ENCODE assay signal across 12 cellular contexts in genomic region chr22:30695871-30696655, GRCh38. TPM values are rescaled to one million over a fixed set of nuclear protein-coding genes. Genes with fewer than 3 reads are reported as not detected.
DNase-seq lines count a peak whose midpoint lies in the region; ATAC-seq, FAIRE-seq and TF ChIP-seq lines count a peak whose summit lies in the region.
"Had no signal": no experiment of that assay in that cellular context is flagged by ENCODE, and none has a peak within 500 bp of the region (broad histone marks: within the 10 kb centered on the region; RNA-seq: fewer than 3 reads in every experiment).

No MANE protein-coding gene starts in this region.

- no peaks in the 10 kb centered on the region for H3K9me2 ChIP-seq in neural cell (ENCODE audit: insufficient read depth, low read length)

- FAIRE-seq in bronchial epithelial cell (lab: Jason Lieb, UNC): peak; percentile 73

- H3K27ac Mint-ChIP-seq in CD8-positive, alpha-beta T cell: no peak overlapping the region

- no peaks in the 10 kb centered on the region for H3F3A ChIP-seq in neural cell (ENCODE audit: insufficient read depth, low read length, poor library complexity, severe bottlenecking)

- H3K27ac ChIP-seq in CD8-positive, alpha-beta T cell (ENCODE audit: low read depth, low read length): no peak overlapping the region
- no peak overlapping the region for H3K27ac ChIP-seq in HUES48 (ENCODE audit: low read depth, low read length)
- H3K27ac ChIP-seq in neural cell (ENCODE audit: low read length): no peak overlapping the region
- H3K27ac ChIP-seq in WERI-Rb-1: no peak overlapping the region

- CTCF ChIA-PET in CD8-positive, alpha-beta T cell (lab: Charles Lee): no interaction called here

- no peaks in the 10 kb centered on the region for H4K20me1 ChIP-seq in neural cell (ENCODE audit: insufficient read depth)

- no peak for TF ChIP-seq CTCF in CD8-positive, alpha-beta T cell (IDR thresholded peaks at IDR 0.05)
- TF ChIP-seq CTCF in bronchial epithelial cell (IDR thresholded peaks at IDR 0.05; ENCODE audit: insufficient read depth, low read length, severe bottlenecking) (no peak), neural cell (IDR thresholded peaks at IDR 0.05; ENCODE audit: poor library complexity, severe bottlenecking) (no peak), WERI-Rb-1 (IDR thresholded peaks at IDR 0.05; ENCODE audit: low read depth, low read length) (no peak)

- H3K36me3 ChIP-seq in CD8-positive, alpha-beta T cell (ENCODE audit: insufficient read depth, low read length): no peaks in the 10 kb centered on the region
- H3K36me3 ChIP-seq in HUES48 (ENCODE audit: control insufficient read depth, insufficient read depth, low read length): no peaks in the 10 kb centered on the region
- no peaks in the 10 kb centered on the region for H3K36me3 ChIP-seq in bronchial epithelial cell (ENCODE audit: control insufficient read depth, insufficient read depth, low read length)
- H3K36me3 ChIP-seq in neural cell (ENCODE audit: insufficient read depth, low read length): no peaks in the 10 kb centered on the region
- H3K36me3 ChIP-seq in WERI-Rb-1: no peaks in the 10 kb centered on the region; the same call in 1 of the 2 replicates

- H3K27me3 ChIP-seq in CD8-positive, alpha-beta T cell (ENCODE audit: insufficient read depth, low read length): no peaks in the 10 kb centered on the region
- H3K27me3 ChIP-seq in HUES48 (ENCODE audit: control insufficient read depth, insufficient read depth, low read length): peaks cover 19% of the 10 kb centered on the region
- peaks cover 3% of the 10 kb centered on the region for H3K27me3 ChIP-seq in bronchial epithelial cell (ENCODE audit: control insufficient read depth, insufficient read depth, low read length)
- no peaks in the 10 kb centered on the region for H3K27me3 ChIP-seq in neural cell (ENCODE audit: insufficient read depth, low read depth, low read length)
- no peaks in the 10 kb centered on the region for H3K27me3 ChIP-seq in WERI-Rb-1 (ENCODE audit: insufficient read depth, low read depth, severe bottlenecking)

- H3K4me3 ChIP-seq in CD8-positive, alpha-beta T cell (ENCODE audit: low read depth, low read length): no peak overlapping the region
- H3K4me3 ChIP-seq in HUES48 (ENCODE audit: low read depth, low read length) (peak overlapping the region; percentile 89; the same call in 1 of the 2 replicates), bronchial epithelial cell (ENCODE audit: low read depth, low read length) (no peak overlapping the region), neural cell (ENCODE audit: low read length) (peak overlapping the region; percentile 95), WERI-Rb-1 (ENCODE audit: low read depth, low read length) (no peak overlapping the region; the same call in 1 of the 2 replicates)

- H3K9me3 ChIP-seq in CD8-positive, alpha-beta T cell (ENCODE audit: low read length): no peaks in the 10 kb centered on the region
- H3K9me3 ChIP-seq in HUES48 (ENCODE audit: control insufficient read depth, insufficient read depth, low read length) (no peaks in the 10 kb centered on the region), neural cell (ENCODE audit: low read length) (no peaks in the 10 kb centered on the region), WERI-Rb-1 (ENCODE audit: severe bottlenecking) (no peaks in the 10 kb centered on the region)

- H3K36me3 Mint-ChIP-seq in CD8-positive, alpha-beta T cell: no peaks in the 10 kb centered on the region
- H3K36me3 Mint-ChIP-seq: stimulated activated naive B cell treated with anti-CD40 and anti-IgM and Interleukin-4, amounts not matched to agents 10 μg/mL and 1 μg/mL and 100 μg/mL, for 72 hours had no signal

- H3K4me1 ChIP-seq in CD8-positive, alpha-beta T cell (ENCODE audit: insufficient read depth, low read length): peaks cover 11% of the 10 kb centered on the region
- H3K4me1 ChIP-seq in HUES48 (ENCODE audit: control insufficient read depth, insufficient read depth, low read length): peaks cover 6% of the 10 kb centered on the region; the same call in 1 of the 2 replicates

- peak overlapping the region; percentile 77 for H3K4me3 Mint-ChIP-seq in CD8-positive, alpha-beta T cell

- TF ChIP-seq EP300 in neural cell (conservative IDR thresholded peaks at IDR 0.05; ENCODE audit: poor library complexity, severe bottlenecking): no peak

- no peak overlapping the region for H2AFZ ChIP-seq in neural cell (ENCODE audit: low read depth, low read length)

- H3K27me3 Mint-ChIP-seq in CD8-positive, alpha-beta T cell (ENCODE audit: low read depth): peaks cover 9% of the 10 kb centered on the region

- intact Hi-C loops in CD8-positive, alpha-beta T cell (cut with DNase I, micrococcal nuclease): no loop called here

- H3K79me2 ChIP-seq in neural cell (replicated peaks; ENCODE audit: insufficient read depth, low read length): no peaks in the 10 kb centered on the region

- H3K9me3 Mint-ChIP-seq in CD8-positive, alpha-beta T cell: no peaks in the 10 kb centered on the region
- H3K9me3 Mint-ChIP-seq: stimulated activated naive B cell treated with anti-CD40 and anti-IgM and Interleukin-4, amounts not matched to agents 10 μg/mL and 1 μg/mL and 100 μg/mL, for 72 hours had no signal

- TF ChIP-seq RAD21 in neural cell (conservative IDR thresholded peaks at IDR 0.05): no peak

- ATAC-seq in CD8-positive, alpha-beta T cell: no peak
- ATAC-seq in GM21717 (IDR thresholded peaks at IDR 0.05; ENCODE audit: unreplicated experiment): no peak

- H3K4me2 ChIP-seq in neural cell (ENCODE audit: low read length): peak overlapping the region; percentile 82

- peaks cover 16% of the 10 kb centered on the region for H3K4me1 Mint-ChIP-seq in CD8-positive, alpha-beta T cell (ENCODE audit: low read depth)

- H3K9ac ChIP-seq in HUES48 (ENCODE audit: low read depth, low read length): no peak overlapping the region
- H3K9ac ChIP-seq in neural cell (ENCODE audit: low read length): peak overlapping the region; percentile 10

- no peak for DNase-seq in CD8-positive, alpha-beta T cell
- DNase-seq in bronchial epithelial cell (ENCODE audit: low read depth) (no peak), HUDEP-2 (lab: John Stamatoyannopoulos, UW; ENCODE audit: unreplicated experiment in 76 of 76) (no peak), WERI-Rb-1 (no peak)
- no peak for DNase-seq in stimulated activated CD4-positive, alpha-beta T cell treated with anti-CD3 and anti-CD28 coated beads, Interleukin-2, amount 100 ng/mL, for 48 hours
- DNase-seq: activated gamma-delta T cell treated with Interleukin-2 at 50 U/mL for 16 hours; effector memory CD4-positive, alpha-beta T cell; NCI-H187; stimulated activated naive B cell treated with anti-CD40 and anti-IgM and Interleukin-4, amounts not matched to agents 10 μg/mL and 1 μg/mL and 100 μg/mL, for 72 hours had no signal

- POLR2A ChIA-PET in CD8-positive, alpha-beta T cell (lab: Charles Lee): no interaction called here

TF ChIP-seq in neural cell, 6 proteins besides CTCF, POLR2A, EP300 and RAD21:
- TF ChIP-seq TAF1 (IDR thresholded peaks at IDR 0.05; ENCODE audit: low read depth): no peak
- no peak for TF ChIP-seq SMC3 (conservative IDR thresholded peaks at IDR 0.05; ENCODE audit: poor library complexity)
- TF ChIP-seq POLR2AphosphoS5 (IDR thresholded peaks at IDR 0.05): no peak
- TF ChIP-seq REST (IDR thresholded peaks at IDR 0.05; ENCODE audit: borderline replicate concordance): no peak
- no peak for TF ChIP-seq EZH2 (IDR thresholded peaks at IDR 0.05; ENCODE audit: borderline replicate concordance, insufficient read depth, low read length, poor library complexity, severe bottlenecking)
- no peak for TF ChIP-seq MXI1 (conservative IDR thresholded peaks at IDR 0.05; ENCODE audit: poor library complexity, severe bottlenecking)
TF ChIP-seq in neural cell: peak in this region for 0.

RNA-seq across cellular contexts. Expression of gene OSBP2, which starts 1.4 kb away (rescaled TPM):
- total RNA-seq in CD8-positive, alpha-beta T cell: 1 to 10 TPM; 1.1 to 1.3 TPM
- 23.4 and 32.8 TPM in 2 replicates for total RNA-seq in bronchial epithelial cell
- 8.7 and 10.2 TPM in 2 replicates for polyA plus RNA-seq in neural cell
- polyA minus RNA-seq in neural cell: 15.8 and 24.4 TPM in 2 replicates

RNA-seq across cellular contexts. Expression of gene DUSP18, which starts 28.4 kb away (rescaled TPM):
- total RNA-seq in CD8-positive, alpha-beta T cell: 1 to 10 TPM; 3.4 to 4.5 TPM
- 5.3 and 11.3 TPM in 2 replicates for total RNA-seq in bronchial epithelial cell
- 18.6 and 22.2 TPM in 2 replicates for polyA plus RNA-seq in neural cell
- polyA minus RNA-seq in neural cell: 38.2 and 41.7 TPM in 2 replicates

Comparison
In these comparisons a context has a peak if more than half of its experiments do, and no peak if none do; other contexts are left out.
1. H3K4me3 ChIP-seq: peak in HUES48 (single experiment) and neural cell (single experiment); none in CD8-positive, alpha-beta T cell (single experiment), bronchial epithelial cell (single experiment) and WERI-Rb-1 (single experiment).
2. RNA of gene OSBP2, which starts 1.4 kb away (total RNA-seq): 23.4 to 32.8 TPM in bronchial epithelial cell; 1.1 to 1.3 TPM in CD8-positive, alpha-beta T cell; every median in the first group is over 10 times any median in the second.